Comparison of ENCODE assay signal across 28 cellular contexts in genomic region chr11:10436733-10437132, GRCh38.
"Had no signal": no experiment of that assay in that cellular context is flagged by ENCODE, and none has a peak within 500 bp of the region (broad histone marks: within the 10 kb centered on the region; RNA-seq: fewer than 3 reads in every experiment).

No MANE protein-coding gene starts in this region.

- H3K27ac ChIP-seq: parathyroid adenoma, right atrium auricular region, stomach, thyroid gland, upper lobe of right lung had no signal

- DNase-seq: activated CD4-positive, alpha-beta memory T cell treated with anti-CD3 and anti-CD28 coated beads for 36 hours; activated CD4-positive, alpha-beta T cell treated with anti-CD3 and anti-CD28 coated beads for 48 hours; activated CD8-positive, alpha-beta memory T cell treated with anti-CD3 and anti-CD28 coated beads, Interleukin-2, amount 50 U/mL, for 4 hours; activated gamma-delta T cell treated with Interleukin-2 at 50 U/mL for 16 hours; activated naive CD4-positive, alpha-beta T cell treated with anti-CD3 and anti-CD28 coated beads, Interleukin-2, amount 50 U/mL, for 16 hours; activated T-cell treated with anti-CD3 and anti-CD28 coated beads, Interleukin-2, amount 50 U/mL, for 1 hour; amniotic stem cell; caudate nucleus; cortex of kidney; foreskin fibroblast; head of caudate nucleus; hippocampal formation; left colon; mammary epithelial cell; occipital lobe; stimulated activated CD4-positive, alpha-beta T cell treated with anti-CD3 and anti-CD28 coated beads, Interleukin-15, amount 100 ng/mL, for 24 hours; stomach; T-helper 1 cell; thyroid gland; upper lobe of right lung had no signal

- H3K27me3 Mint-ChIP-seq: activated CD4-positive, alpha-beta memory T cell treated with anti-CD3 and anti-CD28 coated beads for 36 hours had no signal

- H3K9me3 Mint-ChIP-seq: neural crest cell had no signal

- FAIRE-seq: astrocyte, endothelial cell of umbilical vein, keratinocyte had no signal

- ATAC-seq: activated CD4-positive, CD25-positive, alpha-beta regulatory T cell treated with anti-CD3 and anti-CD28 coated beads, Interleukin-2, amount 50 U/mL, for 24 hours; left colon had no signal

- H3K4me3 Mint-ChIP-seq: activated CD4-positive, alpha-beta memory T cell treated with anti-CD3 and anti-CD28 coated beads for 36 hours; neural crest cell had no signal

- H3K36me3 ChIP-seq: right atrium auricular region, stomach, thyroid gland, upper lobe of right lung had no signal

- H3K27me3 ChIP-seq: right atrium auricular region, stomach, thyroid gland, upper lobe of right lung had no signal

- H3K9ac ChIP-seq: parathyroid adenoma had no signal

- H3K36me3 Mint-ChIP-seq: activated CD4-positive, alpha-beta memory T cell treated with anti-CD3 and anti-CD28 coated beads for 36 hours had no signal

- H3K4me1 ChIP-seq: parathyroid adenoma, right atrium auricular region, stomach, thyroid gland, upper lobe of right lung had no signal

- H3K9me3 ChIP-seq: stomach, thyroid gland, upper lobe of right lung had no signal

- H3K27ac Mint-ChIP-seq: activated CD4-positive, alpha-beta memory T cell treated with anti-CD3 and anti-CD28 coated beads for 36 hours had no signal

- H3K4me3 ChIP-seq: right atrium auricular region, smooth muscle cell, stomach, thyroid gland, upper lobe of right lung had no signal
